In genomic region chr1:164558461-164559341, GRCh38 we compare ENCODE assay signal across 8 cellular contexts. TPM values are rescaled to one million over a fixed set of nuclear protein-coding genes. Genes with fewer than 3 reads are reported as not detected.
A peak's percentile ranks its signal among the peaks of the same experiment; 100 is the strongest.
DNase-seq lines count a peak whose midpoint lies in the region; ATAC-seq and TF ChIP-seq lines count a peak whose summit lies in the region.

Gene PBX1, plus strand, starts transcription at chr1:164559184.

- POLR2A ChIA-PET in activated CD4-positive, alpha-beta memory T cell treated with anti-CD3 and anti-CD28 coated beads, Interleukin-2, amount 10 ng/mL, durations not matched to agents 7 days and 5 days (lab: Charles Lee) = no interaction called here

- peaks cover 4% of the 10 kb centered on the region; the same call in 1 of the 2 replicates for H3K27me3 ChIP-seq in BE2C
- H3K27me3 ChIP-seq in ectodermal cell (ENCODE audit: control insufficient read depth, insufficient read depth, low read length, poor library complexity, severe bottlenecking) = no peaks in the 10 kb centered on the region

- H3K4me3 Mint-ChIP-seq in activated CD4-positive, alpha-beta memory T cell treated with anti-CD3 and anti-CD28 coated beads, Interleukin-2, amount 10 ng/mL, durations not matched to agents 7 days and 5 days = peak within 1 kb of the TSS; percentile 30

- peaks cover 3% of the 10 kb centered on the region for H3K4me1 Mint-ChIP-seq in activated CD4-positive, alpha-beta memory T cell treated with anti-CD3 and anti-CD28 coated beads, Interleukin-2, amount 10 ng/mL, durations not matched to agents 7 days and 5 days

- peak in 1 of 2 donors; percentile 45 for TF ChIP-seq POLR2A in lower leg skin (IDR thresholded peaks at IDR 0.05)

- WGBS in ectodermal cell, 2 experiments = 2 to 4% methylated on average over 19 to 25 of the region's 28 CpGs
- 0 to 1% methylated on average over 27 to 28 of the region's 28 CpGs for WGBS in lower leg skin, 2 donors

- no peaks in the 10 kb centered on the region for H3K36me3 Mint-ChIP-seq in activated CD4-positive, alpha-beta memory T cell treated with anti-CD3 and anti-CD28 coated beads, Interleukin-2, amount 10 ng/mL, durations not matched to agents 7 days and 5 days (ENCODE audit: low read depth)

- CTCF ChIA-PET in activated CD4-positive, alpha-beta memory T cell treated with anti-CD3 and anti-CD28 coated beads, Interleukin-2, amount 10 ng/mL, durations not matched to agents 7 days and 5 days (lab: Charles Lee) = interaction anchor here (1.1 kb wide), 1 partner anchor 14 kb away, joined by 4 read pairs; no protein-coding TSS in a partner anchor

- peak within 1 kb of the TSS; percentile 83 for H3K27ac ChIP-seq in ectodermal cell (ENCODE audit: insufficient read depth, low read depth, low read length, poor library complexity, severe bottlenecking)

- DNase-seq in BE2C = peak; percentile 94
- peak; percentile 97 for DNase-seq in NCI-H748 treated with DMSO at 0.1 percent for 48 hours (lab: John Stamatoyannopoulos, UW)
- DNase-seq in activated CD4-positive, alpha-beta memory T cell treated with anti-CD3 and anti-CD28 coated beads, Interleukin-2, amount 10 ng/mL, durations not matched to agents 7 days and 5 days = peak; percentile 69
- DNase-seq in lower leg skin (ENCODE audit: low spot score in 2 of 2) = peak; percentile 98 to 99
- peak; percentile 60 for DNase-seq in stimulated activated CD4-positive, alpha-beta T cell treated with anti-CD3 and anti-CD28 coated beads, Interleukin-4, amount 100 ng/mL, for 24 hours

- peak within 1 kb of the TSS; percentile 46 for H3K4me3 ChIP-seq in BE2C (ENCODE audit: low read depth, low read length)
- peak within 1 kb of the TSS; percentile 73 for H3K4me3 ChIP-seq in ectodermal cell (ENCODE audit: insufficient read depth, low read depth, low read length)
- H3K4me3 ChIP-seq in lower leg skin (ENCODE audit: low read depth, poor library complexity, severe bottlenecking) = peak within 1 kb of the TSS; percentile 52

- H3K27ac Mint-ChIP-seq in activated CD4-positive, alpha-beta memory T cell treated with anti-CD3 and anti-CD28 coated beads, Interleukin-2, amount 10 ng/mL, durations not matched to agents 7 days and 5 days = no peak within 1 kb of the TSS

- ATAC-seq in GM19395 (IDR thresholded peaks at IDR 0.05; ENCODE audit: unreplicated experiment) (peak; percentile 100), HG03521 (IDR thresholded peaks at IDR 0.05; ENCODE audit: unreplicated experiment) (peak; percentile 100)

- peaks cover 5% of the 10 kb centered on the region for H3K9me3 Mint-ChIP-seq in activated CD4-positive, alpha-beta memory T cell treated with anti-CD3 and anti-CD28 coated beads, Interleukin-2, amount 10 ng/mL, durations not matched to agents 7 days and 5 days

- H3K4me1 ChIP-seq in BE2C (no peaks in the 10 kb centered on the region), ectodermal cell (ENCODE audit: control insufficient read depth, insufficient read depth, low read length) (no peaks in the 10 kb centered on the region)

- intact Hi-C loops in lower leg skin (cut with DNase I; ENCODE audit: low total_unique reads) = no loop called here

- H3K9me3 ChIP-seq in BE2C (no peaks in the 10 kb centered on the region), ectodermal cell (ENCODE audit: control insufficient read depth, low read length) (no peaks in the 10 kb centered on the region)

- TF ChIP-seq CTCF in BE2C (IDR thresholded peaks at IDR 0.05; ENCODE audit: low read depth, low read length) = no peak
- TF ChIP-seq CTCF in lower leg skin (IDR thresholded peaks at IDR 0.05) = no peak

- peaks cover 22% of the 10 kb centered on the region for H3K27me3 Mint-ChIP-seq in activated CD4-positive, alpha-beta memory T cell treated with anti-CD3 and anti-CD28 coated beads, Interleukin-2, amount 10 ng/mL, durations not matched to agents 7 days and 5 days

- H3K36me3 ChIP-seq in BE2C (no peaks in the 10 kb centered on the region), ectodermal cell (ENCODE audit: control insufficient read depth, insufficient read depth, low read length) (no peaks in the 10 kb centered on the region)

RNA-seq across cellular contexts. Expression of gene PBX1, which starts in this region (rescaled TPM):
- 25.9 TPM for polyA plus RNA-seq in BE2C (2012; ENCODE audit: insufficient read depth, insufficient read length, low read depth)
- total RNA-seq in activated CD4-positive, alpha-beta memory T cell treated with anti-CD3 and anti-CD28 coated beads, Interleukin-2, amount 10 ng/mL, durations not matched to agents 7 days and 5 days = under 1 TPM; 0.18 to 0.23 TPM
- 97.2 TPM for polyA plus RNA-seq in ectodermal cell (2013, experiment 1 of 4)
- 92.0 TPM for polyA plus RNA-seq in ectodermal cell (2013, experiment 2 of 4)
- polyA plus RNA-seq in ectodermal cell (2013, experiment 3 of 4) = 72.5 TPM
- polyA plus RNA-seq in ectodermal cell (2013, experiment 4 of 4) = 89.3 TPM
- 10 to 100 TPM; 10.0 to 24.1 (median 15.4) TPM for total RNA-seq in lower leg skin

Comparison
In these comparisons a context has a peak if more than half of its experiments do, and no peak if none do; other contexts are left out.
1. Peak in every context shown above with its lines: DNase-seq, ATAC-seq, H3K4me3 ChIP-seq and H3K27ac ChIP-seq.
2. RNA of gene PBX1 (total RNA-seq): 10.0 to 24.1 TPM in lower leg skin; 0.18 to 0.23 TPM in activated CD4-positive, alpha-beta memory T cell treated with anti-CD3 and anti-CD28 coated beads, Interleukin-2, amount 10 ng/mL, durations not matched to agents 7 days and 5 days; every median in the first group is over 4 times any median in the second.
3. Peak in DNase-seq in activated CD4-positive, alpha-beta memory T cell treated with anti-CD3 and anti-CD28 coated beads, Interleukin-2, amount 10 ng/mL, durations not matched to agents 7 days and 5 days; RNA of the gene not detected or under 1 TPM.